20 cellular contexts compared by ENCODE assay signal in the genomic region with DNA sequence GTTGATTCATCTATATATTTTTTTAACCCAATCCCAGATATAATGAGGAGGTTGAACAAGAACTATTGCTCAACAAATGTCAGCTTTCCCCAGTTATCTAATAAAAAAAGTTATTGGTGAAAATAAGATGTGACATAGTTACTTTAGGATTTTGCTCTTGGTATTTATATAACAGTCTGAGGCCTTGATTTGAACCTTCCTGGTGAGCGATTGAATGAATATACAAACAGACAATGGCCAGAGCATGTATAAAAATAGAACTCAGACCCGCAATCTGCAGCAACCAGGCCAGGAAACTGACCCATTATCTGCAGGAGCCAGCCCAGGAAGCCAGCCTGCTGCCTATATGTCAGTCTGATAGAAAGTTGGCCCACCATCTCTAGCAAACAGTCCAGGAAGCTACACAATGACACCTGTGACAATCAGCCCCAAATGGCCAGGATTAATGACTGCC.
DNase-seq lines count a peak whose midpoint lies in the region; ATAC-seq and TF ChIP-seq lines count a peak whose summit lies in the region.
"Had no signal": no experiment of that assay in that cellular context is flagged by ENCODE, and none has a peak within 500 bp of the region (broad histone marks: within the 10 kb centered on the region; RNA-seq: fewer than 3 reads in every experiment).

No MANE protein-coding gene starts in this region.

- WGBS in right cardiac atrium, result 30% methylated on average over 2 of the region's 2 CpGs

- no peak overlapping the region for H3K4me3 ChIP-seq in left ventricle myocardium inferior
- no peak overlapping the region for H3K4me3 ChIP-seq in right cardiac atrium (ENCODE audit: low read length)
- no peak overlapping the region for H3K4me3 ChIP-seq in SJCRH30
- H3K4me3 ChIP-seq: prostate gland, stomach, uterus had no signal

- peaks cover 26% of the 10 kb centered on the region for H3K4me1 ChIP-seq in left ventricle myocardium inferior
- no peaks in the 10 kb centered on the region for H3K4me1 ChIP-seq in right cardiac atrium (ENCODE audit: control insufficient read depth, insufficient read depth, low read length)
- no peaks in the 10 kb centered on the region for H3K4me1 ChIP-seq in SJCRH30
- H3K4me1 ChIP-seq: prostate gland, uterus had no signal

- intact Hi-C loops in left ventricle myocardium inferior (cut with micrococcal nuclease), result no loop called here
- intact Hi-C loops in right cardiac atrium (cut with DNase I), result loop anchor here in 2 of 4 donors (10.0 kb wide), 2 partner anchors 52 to 62 kb away; no protein-coding TSS in a partner anchor

- no peaks in the 10 kb centered on the region for H3K36me3 ChIP-seq in left ventricle myocardium inferior
- H3K36me3 ChIP-seq in SJCRH30, result no peaks in the 10 kb centered on the region
- H3K36me3 ChIP-seq: prostate gland, stomach, uterus had no signal

- no peak for TF ChIP-seq CTCF in left ventricle myocardium inferior (IDR thresholded peaks at IDR 0.05; ENCODE audit: borderline replicate concordance)

- H3K9me3 ChIP-seq in left ventricle myocardium inferior (replicated peaks) (no peaks in the 10 kb centered on the region), right cardiac atrium (ENCODE audit: control insufficient read depth, low read length) (no peaks in the 10 kb centered on the region), SJCRH30 (replicated peaks) (no peaks in the 10 kb centered on the region)
- H3K9me3 ChIP-seq: prostate gland, stomach, uterus had no signal

- DNase-seq in left ventricle myocardium inferior (no peak), right cardiac atrium (no peak), astrocyte of the hippocampus (ENCODE audit: low read depth, low spot score) (peak; percentile 29), lung microvascular endothelial cell (ENCODE audit: low read depth in 2 of 2) (peak; percentile 69 to 88), NCI-H2081 (lab: John Stamatoyannopoulos, UW) (no peak), SJCRH30 (no peak)
- DNase-seq: activated CD4-positive, alpha-beta T cell treated with anti-CD3 and anti-CD28 coated beads for 4 hours; activated naive CD4-positive, alpha-beta T cell treated with anti-CD3 and anti-CD28 coated beads, Interleukin-2, amount 10 ng/mL, durations not matched to agents 7 days and 5 days; COR-L47; effector CD8-positive, alpha-beta T cell; KG1; naive thymus-derived CD4-positive, alpha-beta T cell; NCI-H1417; NCI-H446; stomach; uterus had no signal

- H3K27ac ChIP-seq in left ventricle myocardium inferior (replicated peaks), result peak overlapping the region; percentile 46
- no peak overlapping the region for H3K27ac ChIP-seq in right cardiac atrium (ENCODE audit: low read length)
- no peak overlapping the region for H3K27ac ChIP-seq in SJCRH30
- H3K27ac ChIP-seq: HL-60, prostate gland, uterus had no signal

- H3K27me3 ChIP-seq in left ventricle myocardium inferior (ENCODE audit: low read depth), result no peaks in the 10 kb centered on the region
- no peaks in the 10 kb centered on the region for H3K27me3 ChIP-seq in right cardiac atrium (ENCODE audit: control insufficient read depth, insufficient read depth)
- H3K27me3 ChIP-seq in SJCRH30, result 0 out of 2 replicates have a peak, but pooled peaks cover 5% of the 10 kb centered on the region
- H3K27me3 ChIP-seq: uterus had no signal

- ATAC-seq in right cardiac atrium, result no peak
- ATAC-seq in HG03565 (IDR thresholded peaks at IDR 0.05; ENCODE audit: unreplicated experiment), result no peak
- no peak for ATAC-seq in GM21717 (IDR thresholded peaks at IDR 0.05; ENCODE audit: unreplicated experiment)
- ATAC-seq: naive thymus-derived CD4-positive, alpha-beta T cell had no signal

Comparison
In these comparisons a context has a peak if more than half of its experiments do, and no peak if none do; other contexts are left out.
1. DNase-seq: peak in astrocyte of the hippocampus (single experiment) and lung microvascular endothelial cell (2 of 2); none in left ventricle myocardium inferior (single experiment), right cardiac atrium (0 of 3), NCI-H2081 (0 of 2) and SJCRH30 (0 of 2).